In the genomic region with DNA sequence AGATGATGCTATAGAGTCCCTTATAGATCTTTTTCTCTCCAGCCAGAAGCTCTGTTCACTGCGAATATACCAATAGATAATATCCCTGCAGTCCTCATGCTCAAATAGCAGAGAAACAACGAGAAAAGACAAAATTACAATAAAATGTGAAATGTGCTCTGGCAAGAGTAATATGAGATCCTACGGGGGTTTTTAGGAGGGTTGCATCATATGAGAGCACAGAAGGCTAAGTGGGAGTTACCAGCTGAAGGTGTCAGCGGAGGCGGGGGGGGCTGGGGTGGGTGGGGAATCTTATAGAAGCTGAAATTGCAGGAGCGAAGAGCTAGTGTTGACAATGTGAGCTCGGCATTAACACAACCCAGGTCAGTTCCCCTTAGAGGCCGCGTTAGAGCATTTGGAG, we compare ENCODE assay signal across 1 cellular context.
TF ChIP-seq lines count a peak whose summit lies in the region.

No MANE protein-coding gene starts in this region.

TF ChIP-seq in GM23338, 12 proteins besides CTCF, POLR2A, EP300 and RAD21 (continued from another document):
- TF ChIP-seq POLR2AphosphoS5 (IDR thresholded peaks at IDR 0.05; ENCODE audit: low read depth) (no peak), JUNB (IDR thresholded peaks at IDR 0.05; ENCODE audit: unreplicated experiment) (no peak), ETS1 (IDR thresholded peaks at IDR 0.05) (no peak)
